Comparison of ENCODE assay signal across 20 cellular contexts in the genomic region with DNA sequence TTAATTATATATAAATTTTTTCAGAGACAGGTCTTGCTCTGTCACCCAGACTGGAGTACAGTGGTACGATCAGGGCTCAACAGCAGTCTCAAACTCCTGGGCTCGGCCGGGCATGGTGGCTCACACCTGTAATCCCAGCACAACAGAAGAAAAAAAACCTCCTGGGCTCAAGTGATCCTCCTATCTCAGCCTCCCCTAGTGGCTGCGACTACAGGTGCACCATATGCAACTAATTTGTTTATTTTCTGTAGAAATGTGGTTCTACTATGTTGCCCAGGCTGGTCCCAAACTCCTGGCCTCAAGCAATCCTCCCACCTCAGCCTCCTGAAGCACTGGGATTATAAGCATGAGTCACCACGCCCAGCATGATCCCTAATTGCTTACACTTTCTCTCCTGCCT. TPM values are rescaled to one million over a fixed set of nuclear protein-coding genes. Genes with fewer than 3 reads are reported as not detected.
DNase-seq lines count a peak whose midpoint lies in the region; ATAC-seq and TF ChIP-seq lines count a peak whose summit lies in the region.
"Had no signal": no experiment of that assay in that cellular context is flagged by ENCODE, and none has a peak within 500 bp of the region (broad histone marks: within the 10 kb centered on the region; RNA-seq: fewer than 3 reads in every experiment).

No MANE protein-coding gene starts in this region.

- H3K36me3 ChIP-seq in mesendoderm (ENCODE audit: control insufficient read depth, insufficient read depth, low read length): no peaks in the 10 kb centered on the region
- H3K36me3 ChIP-seq in smooth muscle cell (ENCODE audit: low read depth): no peaks in the 10 kb centered on the region
- H3K36me3 ChIP-seq: MG63 had no signal

- peak; percentile 9 for DNase-seq in DMS53 (lab: John Stamatoyannopoulos, UW)
- no peak for DNase-seq in DMS53 treated with DMSO at 0.1 percent for 48 hours (lab: John Stamatoyannopoulos, UW; ENCODE audit: unreplicated experiment)
- peak; percentile 28 for DNase-seq in NCI-H69 (lab: John Stamatoyannopoulos, UW)
- DNase-seq in mesendoderm: peak; percentile 31
- no peak for DNase-seq in NCI-H1092 treated with DMSO at 0.1 percent for 48 hours (lab: John Stamatoyannopoulos, UW)
- no peak for DNase-seq in smooth muscle cell (lab: John Stamatoyannopoulos, UW; ENCODE audit: unreplicated experiment)
- DNase-seq in activated T-cell treated with anti-CD3 and anti-CD28 coated beads, Interleukin-2, amount 50 U/mL, for 72 hours: no peak
- DNase-seq: GF-D8, MG63, NCI-H1048, NCI-H146, NCI-H2081 treated with DMSO at 0.1 percent for 48 hours, NCI-H510A, NCI-H774, RPMI8226, SIG-M5 had no signal

- no peaks in the 10 kb centered on the region for H3K4me1 Mint-ChIP-seq in activated T-cell treated with anti-CD3 and anti-CD28 coated beads, Interleukin-2, amount 50 U/mL, for 72 hours (ENCODE audit: low read depth)
- H3K4me1 Mint-ChIP-seq: B cell had no signal

- no peak overlapping the region for H4K8ac ChIP-seq in mesendoderm (ENCODE audit: low read depth, low read length)

- TF ChIP-seq CTCF in GM12874 (IDR thresholded peaks at IDR 0.05; ENCODE audit: insufficient read depth, low read depth, low read length): 0 out of 2 replicates have a peak, but pooled peaks have one; percentile 9
- no peak for TF ChIP-seq CTCF in smooth muscle cell (IDR thresholded peaks at IDR 0.05; ENCODE audit: borderline replicate concordance, insufficient read depth, poor library complexity, severe bottlenecking)

- H3K4ac ChIP-seq in mesendoderm (ENCODE audit: low read depth, low read length): no peak overlapping the region

- no peak overlapping the region for H3K27ac ChIP-seq in mesendoderm (ENCODE audit: low read depth, low read length)
- H3K27ac ChIP-seq in smooth muscle cell (ENCODE audit: low read depth): no peak overlapping the region
- H3K27ac ChIP-seq: 22Rv1 had no signal

- WGBS in mesendoderm (ENCODE audit: extremely low coverage, insufficient coverage, low lambda C conversion rate): no CpG with 5 or more reads among the region's 5 CpGs
- 92% methylated on average over 5 of the region's 5 CpGs for WGBS in smooth muscle cell (ENCODE audit: low lambda C conversion rate)

- H3K27me3 ChIP-seq in mesendoderm (ENCODE audit: insufficient read depth, low read length, poor library complexity) (no peaks in the 10 kb centered on the region), smooth muscle cell (ENCODE audit: low read depth) (peaks cover 5% of the 10 kb centered on the region)
- H3K27me3 ChIP-seq: MG63 had no signal

- H3K4me2 ChIP-seq in mesendoderm (ENCODE audit: low read length): no peak overlapping the region
- no peak overlapping the region for H3K4me2 ChIP-seq in smooth muscle cell

- H3K4me1 ChIP-seq in mesendoderm (ENCODE audit: control insufficient read depth, low read depth, low read length) (peaks cover 2% of the 10 kb centered on the region), smooth muscle cell (ENCODE audit: low read depth) (no peaks in the 10 kb centered on the region)

- H3F3A ChIP-seq in smooth muscle cell (ENCODE audit: low read depth): peaks cover 4% of the 10 kb centered on the region

- no peak overlapping the region for H3K4me3 Mint-ChIP-seq in activated T-cell treated with anti-CD3 and anti-CD28 coated beads, Interleukin-2, amount 50 U/mL, for 72 hours
- H3K4me3 Mint-ChIP-seq: B cell had no signal

- no peak overlapping the region for H3K18ac ChIP-seq in mesendoderm (ENCODE audit: low read length)

- no peaks in the 10 kb centered on the region for H3K79me1 ChIP-seq in mesendoderm (ENCODE audit: low read length)

- H2BK15ac ChIP-seq in mesendoderm (replicated peaks; ENCODE audit: low read depth): no peak overlapping the region

- no peak overlapping the region for H2BK5ac ChIP-seq in mesendoderm (ENCODE audit: low read length)

- no peak overlapping the region for H3K4me3 ChIP-seq in mesendoderm (ENCODE audit: low read length)
- H3K4me3 ChIP-seq in smooth muscle cell: no peak overlapping the region
- H3K4me3 ChIP-seq: MG63 had no signal

- H3K9me3 ChIP-seq in smooth muscle cell (replicated peaks; ENCODE audit: low read depth): no peaks in the 10 kb centered on the region
- H3K9me3 ChIP-seq: MG63 had no signal

- H4K5ac ChIP-seq in mesendoderm (ENCODE audit: low read length): no peak overlapping the region

- H2BK120ac ChIP-seq in mesendoderm (ENCODE audit: low read depth, low read length): no peak overlapping the region

- no peak overlapping the region for H3K23ac ChIP-seq in mesendoderm (ENCODE audit: low read length)

- H3K36me3 Mint-ChIP-seq in activated T-cell treated with anti-CD3 and anti-CD28 coated beads, Interleukin-2, amount 50 U/mL, for 72 hours (ENCODE audit: insufficient read depth in 2 of 2): no peaks in the 10 kb centered on the region

- no peak for ATAC-seq in activated T-cell treated with anti-CD3 and anti-CD28 coated beads, Interleukin-2, amount 50 U/mL, for 72 hours (replicated peaks in 1 of 2)
- ATAC-seq: SK-N-SH treated with all-trans-retinoic acid at 6 μM for 48 hours had no signal

- no peak overlapping the region for H3K27ac Mint-ChIP-seq in activated T-cell treated with anti-CD3 and anti-CD28 coated beads, Interleukin-2, amount 50 U/mL, for 72 hours
- H3K27ac Mint-ChIP-seq: B cell had no signal

- H3K79me2 ChIP-seq in mesendoderm (ENCODE audit: control insufficient read depth, insufficient read depth, low read length) (no peaks in the 10 kb centered on the region), smooth muscle cell (ENCODE audit: low read depth) (no peaks in the 10 kb centered on the region)

- H2AK5ac ChIP-seq in mesendoderm (ENCODE audit: low read length): no peak overlapping the region

- H3K9ac ChIP-seq in mesendoderm (ENCODE audit: low read length) (no peak overlapping the region), smooth muscle cell (ENCODE audit: low read depth) (no peak overlapping the region)

- H2AFZ ChIP-seq in smooth muscle cell (ENCODE audit: low read depth): no peak overlapping the region

- no peaks in the 10 kb centered on the region for H4K20me1 ChIP-seq in smooth muscle cell (ENCODE audit: low read depth)

- peaks cover 8% of the 10 kb centered on the region for H3K27me3 Mint-ChIP-seq in activated T-cell treated with anti-CD3 and anti-CD28 coated beads, Interleukin-2, amount 50 U/mL, for 72 hours (ENCODE audit: low read depth)

- H3K9me3 Mint-ChIP-seq in activated T-cell treated with anti-CD3 and anti-CD28 coated beads, Interleukin-2, amount 50 U/mL, for 72 hours: no peaks in the 10 kb centered on the region

- no peak overlapping the region for H3K56ac ChIP-seq in mesendoderm (ENCODE audit: low read length)

RNA-seq across cellular contexts. Expression of gene SLC35C1, which starts 56.1 kb away (rescaled TPM):
- 7.2 TPM for polyA plus RNA-seq in mesendoderm (2013, experiment 1 of 2)
- polyA plus RNA-seq in mesendoderm (2013, experiment 2 of 2): 7.3 TPM
- total RNA-seq in smooth muscle cell: 5.6 and 8.9 TPM in 2 replicates
- 25.7 and 32.7 TPM in 2 replicates for polyA plus RNA-seq in smooth muscle cell
- 10 to 100 TPM; 12.0 to 15.1 TPM for total RNA-seq in activated T-cell treated with anti-CD3 and anti-CD28 coated beads, Interleukin-2, amount 50 U/mL, for 72 hours

Comparison
In these comparisons a context has a peak if more than half of its experiments do, and no peak if none do; other contexts are left out.
1. DNase-seq: peak in DMS53 (single experiment), NCI-H69 (single experiment) and mesendoderm (single experiment); none in DMS53 treated with DMSO at 0.1 percent for 48 hours (single experiment), NCI-H1092 treated with DMSO at 0.1 percent for 48 hours (single experiment), smooth muscle cell (single experiment) and activated T-cell treated with anti-CD3 and anti-CD28 coated beads, Interleukin-2, amount 50 U/mL, for 72 hours (0 of 2).